In genomic region chr9:19372576-19372975, GRCh38 we compare ENCODE assay signal across 17 cellular contexts. TPM values are rescaled to one million over a fixed set of nuclear protein-coding genes. Genes with fewer than 3 reads are reported as not detected.
A peak's percentile ranks its signal among the peaks of the same experiment; 100 is the strongest.
DNase-seq lines count a peak whose midpoint lies in the region; ATAC-seq and TF ChIP-seq lines count a peak whose summit lies in the region.
"Had no signal": no experiment of that assay in that cellular context is flagged by ENCODE, and none has a peak within 500 bp of the region (broad histone marks: within the 10 kb centered on the region; RNA-seq: fewer than 3 reads in every experiment).

No MANE protein-coding gene starts in this region.

- H3K27ac ChIP-seq in RWPE1, result peak overlapping the region; percentile 59
- H3K27ac ChIP-seq: BLaER1, sigmoid colon had no signal

- POLR2A ChIA-PET in RWPE1 (lab: Yijun Ruan, JAX; ENCODE audit: low non-redundant PET), result no interaction called here

- CTCF ChIA-PET in RWPE1 (lab: Yijun Ruan, JAX), result no interaction called here

- ATAC-seq in esophagus mucosa, result peak; percentile 11
- no peak for ATAC-seq in HG02678 (IDR thresholded peaks at IDR 0.05; ENCODE audit: unreplicated experiment)
- ATAC-seq: naive thymus-derived CD4-positive, alpha-beta T cell had no signal

- peak; percentile 34 for DNase-seq in DMS 273 (lab: John Stamatoyannopoulos, UW; ENCODE audit: unreplicated experiment)
- no peak for DNase-seq in DMS 273 treated with DMSO at 0.1 percent for 48 hours (lab: John Stamatoyannopoulos, UW)
- DNase-seq in ELR (ENCODE audit: low read depth), result peak; percentile 8
- DNase-seq in RWPE1 (ENCODE audit: low spot score), result no peak
- no peak for DNase-seq in HT-29 (ENCODE audit: low spot score)
- no peak for DNase-seq in CD1c-positive myeloid dendritic cell (ENCODE audit: extremely low spot score)
- DNase-seq: activated CD4-positive, alpha-beta memory T cell treated with anti-CD3 and anti-CD28 coated beads, Interleukin-2, amount 10 ng/mL, durations not matched to agents 7 days and 5 days; foreskin melanocyte; KG1; naive thymus-derived CD4-positive, alpha-beta T cell; NCI-H1092; sigmoid colon; stimulated activated CD4-positive, alpha-beta T cell treated with anti-CD3 and anti-CD28 coated beads, Interleukin-1b, Interleukin-23, amount 100 ng/mL, for 48 hours; T-helper 1 cell had no signal

- no peak for TF ChIP-seq CTCF in RWPE1 (conservative IDR thresholded peaks at IDR 0.05; ENCODE audit: low read depth)

RNA-seq across cellular contexts. Expression of gene RPS6, which starts 7.5 kb away (rescaled TPM):
- total RNA-seq in esophagus mucosa, result 2,212 TPM
- total RNA-seq in HT-29 (2014; rRNA removed; shearing (Covaris generic)), result 1,425 and 1,723 TPM in 2 replicates

RNA-seq across cellular contexts. Expression of gene ACER2, which starts 36.2 kb away (rescaled TPM):
- total RNA-seq in esophagus mucosa, result 3.1 TPM
- 1.9 and 3.0 TPM in 2 replicates for total RNA-seq in HT-29 (2014; rRNA removed; shearing (Covaris generic))

Comparison
In these comparisons a context has a peak if more than half of its experiments do, and no peak if none do; other contexts are left out.
1. DNase-seq: peak in DMS 273 (single experiment) and ELR (single experiment); none in DMS 273 treated with DMSO at 0.1 percent for 48 hours (single experiment), RWPE1 (single experiment), HT-29 (single experiment) and CD1c-positive myeloid dendritic cell (single experiment).